Comparison of ENCODE assay signal across 10 cellular contexts in genomic region chr5:72850113-72850512, GRCh38. TPM values are rescaled to one million over a fixed set of nuclear protein-coding genes. Genes with fewer than 3 reads are reported as not detected.
DNase-seq lines count a peak whose midpoint lies in the region; ATAC-seq, FAIRE-seq and TF ChIP-seq lines count a peak whose summit lies in the region.
"Had no signal": no experiment of that assay in that cellular context is flagged by ENCODE, and none has a peak within 500 bp of the region (broad histone marks: within the 10 kb centered on the region; RNA-seq: fewer than 3 reads in every experiment).

No MANE protein-coding gene starts in this region.

- H3K4me1 Mint-ChIP-seq in activated naive CD8-positive, alpha-beta T cell treated with anti-CD3 and anti-CD28 coated beads, Interleukin-2, amount 50 U/mL, for 24 hours, result peaks cover 75% of the 10 kb centered on the region
- H3K4me1 Mint-ChIP-seq in type B pancreatic cell (ENCODE audit: unreplicated experiment), result peaks cover 39% of the 10 kb centered on the region

- no peak overlapping the region for H3K27ac ChIP-seq in heart left ventricle
- H3K27ac ChIP-seq in kidney (ENCODE audit: low read depth in 2 of 2, low read length in 2 of 2), result no peak overlapping the region

- intact Hi-C loops in heart left ventricle (cut with DNase I) (no loop called here), Right ventricle myocardium inferior (cut with DNase I) (no loop called here), kidney (cut with DNase I) (no loop called here)

- peaks cover 0 to 83% (median 43%) of the 10 kb centered on the region in 12 donors for H3K4me1 ChIP-seq in heart left ventricle
- H3K4me1 ChIP-seq in kidney (ENCODE audit: control insufficient read depth in 1 of 2, insufficient read depth in 1 of 2, low read depth in 1 of 2, low read length in 2 of 2), result peaks cover 10 to 18% of the 10 kb centered on the region in 2 donors

- WGBS in heart left ventricle, 4 donors, result 61 to 71% (median 66%) methylated on average over 2 of the region's 2 CpGs

- H3K36me3 Mint-ChIP-seq in activated naive CD8-positive, alpha-beta T cell treated with anti-CD3 and anti-CD28 coated beads, Interleukin-2, amount 50 U/mL, for 24 hours (ENCODE audit: low read depth), result peaks cover 40% of the 10 kb centered on the region
- H3K36me3 Mint-ChIP-seq in type B pancreatic cell, result peaks cover 14% of the 10 kb centered on the region

- H3K9me3 Mint-ChIP-seq in activated naive CD8-positive, alpha-beta T cell treated with anti-CD3 and anti-CD28 coated beads, Interleukin-2, amount 50 U/mL, for 24 hours, result no peaks in the 10 kb centered on the region
- no peaks in the 10 kb centered on the region for H3K9me3 Mint-ChIP-seq in type B pancreatic cell

- no peak for TF ChIP-seq POLR2A in heart left ventricle (IDR thresholded peaks at IDR 0.05)

- H3K4me3 ChIP-seq in heart left ventricle (peak overlapping the region in 9 of 12 donors; percentile 5 to 91 (median 79)), kidney (ENCODE audit: low read length in 2 of 2) (peak overlapping the region; percentile 20 to 28)

- H3K9me3 ChIP-seq in heart left ventricle, result no peaks in the 10 kb centered on the region
- H3K9me3 ChIP-seq in kidney (ENCODE audit: control insufficient read depth in 1 of 2, low read length in 2 of 2), result no peaks in the 10 kb centered on the region

- ATAC-seq in heart left ventricle (no peak), Right ventricle myocardium inferior (no peak)
- ATAC-seq in activated naive CD8-positive, alpha-beta T cell treated with anti-CD3 and anti-CD28 coated beads, Interleukin-2, amount 50 U/mL, for 24 hours, result no peak

- no peaks in the 10 kb centered on the region for H3K27me3 ChIP-seq in heart left ventricle

- H3K9ac ChIP-seq in kidney (ENCODE audit: low read length in 2 of 2), result no peak overlapping the region

- DNase-seq in heart left ventricle (no peak), Right ventricle myocardium inferior (ENCODE audit: missing footprints) (no peak), kidney (no peak), type B pancreatic cell (ENCODE audit: extremely low spot score, unreplicated experiment) (no peak), islet precursor cell (no peak), DMS114 treated with DMSO at 0.1 percent for 48 hours (lab: John Stamatoyannopoulos, UW; ENCODE audit: unreplicated experiment) (no peak), DMS53 treated with DMSO at 0.1 percent for 48 hours (lab: John Stamatoyannopoulos, UW; ENCODE audit: unreplicated experiment) (no peak)
- DNase-seq in activated naive CD8-positive, alpha-beta T cell treated with anti-CD3 and anti-CD28 coated beads, Interleukin-2, amount 50 U/mL, for 24 hours, result no peak
- DNase-seq: DMS79, NCI-H1048 had no signal

- TF ChIP-seq CTCF in heart left ventricle (IDR thresholded peaks at IDR 0.05) (no peak), kidney (IDR thresholded peaks at IDR 0.05; ENCODE audit: borderline replicate concordance, extremely low read depth, insufficient read depth) (no peak), type B pancreatic cell (conservative IDR thresholded peaks at IDR 0.05) (no peak)

- no peak for FAIRE-seq in kidney (lab: Jason Lieb, UNC)

- peak overlapping the region; percentile 97 for H3K4me3 Mint-ChIP-seq in activated naive CD8-positive, alpha-beta T cell treated with anti-CD3 and anti-CD28 coated beads, Interleukin-2, amount 50 U/mL, for 24 hours
- H3K4me3 Mint-ChIP-seq in type B pancreatic cell, result peak overlapping the region; percentile 98

- H3K36me3 ChIP-seq in heart left ventricle (peaks cover 0 to 38% (median 23%) of the 10 kb centered on the region in 9 donors), kidney (ENCODE audit: control insufficient read depth in 1 of 2, insufficient read depth in 2 of 2, low read length in 2 of 2) (peaks cover 0 to 3% of the 10 kb centered on the region in 2 donors)

- no peaks in the 10 kb centered on the region for H3K27me3 Mint-ChIP-seq in activated naive CD8-positive, alpha-beta T cell treated with anti-CD3 and anti-CD28 coated beads, Interleukin-2, amount 50 U/mL, for 24 hours
- H3K27me3 Mint-ChIP-seq in type B pancreatic cell, result no peaks in the 10 kb centered on the region

- H3K27ac Mint-ChIP-seq in activated naive CD8-positive, alpha-beta T cell treated with anti-CD3 and anti-CD28 coated beads, Interleukin-2, amount 50 U/mL, for 24 hours, result no peak overlapping the region
- no peak overlapping the region for H3K27ac Mint-ChIP-seq in type B pancreatic cell

RNA-seq across cellular contexts. Expression of gene TNPO1, which starts 33.7 kb away (rescaled TPM):
- total RNA-seq in heart left ventricle (10 to 100 TPM; 56.4 to 92.2 (median 68.4) TPM), Right ventricle myocardium inferior (66.8 TPM), kidney (86.6 TPM), type B pancreatic cell (ENCODE audit: low replicate concordance) (113 and 131 TPM in 2 replicates)
- polyA plus RNA-seq in heart left ventricle (10 to 100 TPM in 1 of 2 donors, 1 to 10 TPM in 1; 6.4 to 46.4 TPM), kidney (ENCODE audit: insufficient read depth, low read depth, low replicate concordance) (15.6 TPM)
